Comparison of ENCODE assay signal across 7 cellular contexts in the genomic region with DNA sequence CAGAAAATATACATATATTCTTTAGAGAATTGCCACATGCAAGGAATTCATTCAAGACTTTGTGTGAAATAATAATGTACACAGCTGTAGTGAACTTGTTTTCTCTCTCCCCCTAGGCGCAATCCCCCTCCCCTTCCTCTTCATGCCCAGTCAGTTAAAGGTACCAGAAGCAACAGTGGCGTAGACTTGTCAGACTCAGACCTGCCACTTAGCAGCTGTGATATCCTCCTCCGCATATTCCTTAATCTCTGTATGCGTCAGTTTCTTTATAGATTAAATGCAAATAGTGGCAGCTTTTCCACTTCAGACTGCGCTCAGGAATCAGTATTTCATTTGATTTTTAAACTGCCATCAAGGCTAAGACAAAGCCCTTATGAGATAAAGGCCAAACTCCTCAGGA.
"Had no signal": no experiment of that assay in that cellular context is flagged by ENCODE, and none has a peak within 500 bp of the region (broad histone marks: within the 10 kb centered on the region; RNA-seq: fewer than 3 reads in every experiment).

No MANE protein-coding gene starts in this region.

- H3K9ac ChIP-seq: GM23248 had no signal

- H3K4me3 Mint-ChIP-seq: H9 had no signal

- H3K4me3 ChIP-seq: GM23248, K562 had no signal

- H3K27ac Mint-ChIP-seq: H9 had no signal

- ATAC-seq: K562 had no signal

- DNase-seq: GM23248, GOT3, H9, HCEC 1CT, IMR-90, KG1 had no signal

- H3K4me1 Mint-ChIP-seq: H9 had no signal

- H3K9me3 Mint-ChIP-seq: H9 had no signal

- H3K27ac ChIP-seq: GM23248 had no signal

- H2AFZ ChIP-seq: GM23248 had no signal
